In genomic region chr16:50804290-50804907, GRCh38 we compare ENCODE assay signal across 1 cellular context.
TF ChIP-seq lines count a peak whose summit lies in the region.

No MANE protein-coding gene starts in this region.

TF ChIP-seq in HepG2, 621 proteins besides CTCF, POLR2A, EP300 and RAD21 (continued from another document and continues in another):
- TF ChIP-seq ZSCAN5A (CRISPR knock-in tag; IDR thresholded peaks at IDR 0.05; ENCODE audit: borderline replicate concordance) (no peak; the same call in 1 of the 2 replicates), SP1 (IDR thresholded peaks at IDR 0.05) (no peak), SP1 (CRISPR knock-in tag; IDR thresholded peaks at IDR 0.05) (no peak), NFE2L1 (CRISPR knock-in tag; IDR thresholded peaks at IDR 0.05; ENCODE audit: borderline replicate concordance) (no peak), NONO (IDR thresholded peaks at IDR 0.05) (no peak), NONO (CRISPR knock-in tag; conservative IDR thresholded peaks at IDR 0.05) (0 out of 2 replicates have a peak, but pooled peaks have one; percentile 42), ZNF251 (CRISPR knock-in tag; IDR thresholded peaks at IDR 0.05) (no peak), ZNF513 (CRISPR knock-in tag; conservative IDR thresholded peaks at IDR 0.05) (no peak), ZNF737 (CRISPR knock-in tag; IDR thresholded peaks at IDR 0.05; ENCODE audit: borderline replicate concordance) (no peak), ZNF546 (CRISPR knock-in tag; conservative IDR thresholded peaks at IDR 0.05) (no peak), KDM3A (CRISPR knock-in tag; IDR thresholded peaks at IDR 0.05; ENCODE audit: low read depth) (no peak), ELF4 (CRISPR knock-in tag; IDR thresholded peaks at IDR 0.05; ENCODE audit: borderline replicate concordance) (no peak), ZNF280B (CRISPR knock-in tag; IDR thresholded peaks at IDR 0.05; ENCODE audit: borderline replicate concordance) (0 out of 2 replicates have a peak, but pooled peaks have one; percentile 57), SP4 (CRISPR knock-in tag; IDR thresholded peaks at IDR 0.05) (peak; percentile 69), KDM5B (CRISPR knock-in tag; IDR thresholded peaks at IDR 0.05; ENCODE audit: borderline replicate concordance) (no peak), SIN3B (IDR thresholded peaks at IDR 0.05; ENCODE audit: low read length) (no peak), JARID2 (CRISPR knock-in tag; IDR thresholded peaks at IDR 0.05; ENCODE audit: insufficient replicate concordance) (no peak), DNMT1 (CRISPR knock-in tag; IDR thresholded peaks at IDR 0.05) (no peak), TMF1 (CRISPR knock-in tag; IDR thresholded peaks at IDR 0.05; ENCODE audit: low read depth) (0 out of 2 replicates have a peak, but pooled peaks have one; percentile 51), ZNF180 (CRISPR knock-in tag; IDR thresholded peaks at IDR 0.05; ENCODE audit: borderline replicate concordance, low read depth) (no peak), ZNF501 (CRISPR knock-in tag; IDR thresholded peaks at IDR 0.05) (peak; percentile 82; the same call in 1 of the 2 replicates), RBM22 (optimal IDR thresholded peaks at IDR 0.05; ENCODE audit: low read length) (no peak), ZNF589 (CRISPR knock-in tag; conservative IDR thresholded peaks at IDR 0.05) (no peak), ARNT2 (CRISPR knock-in tag; IDR thresholded peaks at IDR 0.05; ENCODE audit: low read depth) (no peak), REPIN1 (CRISPR knock-in tag; IDR thresholded peaks at IDR 0.05; ENCODE audit: borderline replicate concordance, low read depth) (peak; percentile 83; the same call in 1 of the 2 replicates), RFXAP (CRISPR knock-in tag; IDR thresholded peaks at IDR 0.05; ENCODE audit: borderline replicate concordance) (peak; percentile 81; the same call in 1 of the 2 replicates), WIZ (CRISPR knock-in tag; IDR thresholded peaks at IDR 0.05) (peak; percentile 89; the same call in 1 of the 2 replicates), ZNF749 (CRISPR knock-in tag; IDR thresholded peaks at IDR 0.05; ENCODE audit: borderline replicate concordance) (no peak), KDM5A (IDR thresholded peaks at IDR 0.05; ENCODE audit: borderline replicate concordance, low read length) (no peak), HES4 (CRISPR knock-in tag; IDR thresholded peaks at IDR 0.05; ENCODE audit: borderline replicate concordance) (no peak), HOXA5 (CRISPR knock-in tag; IDR thresholded peaks at IDR 0.05) (no peak), YEATS2 (CRISPR knock-in tag; IDR thresholded peaks at IDR 0.05; ENCODE audit: borderline replicate concordance) (0 out of 2 replicates have a peak, but pooled peaks have one; percentile 41), ZNF841 (CRISPR knock-in tag; IDR thresholded peaks at IDR 0.05; ENCODE audit: borderline replicate concordance) (no peak), CEBPB (IDR thresholded peaks at IDR 0.05; ENCODE audit: borderline replicate concordance, low read depth, low read length) (no peak), ZBTB34 (CRISPR knock-in tag; IDR thresholded peaks at IDR 0.05) (peak; percentile 46; the same call in 1 of the 2 replicates), TAF15 (IDR thresholded peaks at IDR 0.05; ENCODE audit: low read depth, low read length, poor library complexity, severe bottlenecking) (no peak), ZNF441 (CRISPR knock-in tag; IDR thresholded peaks at IDR 0.05; ENCODE audit: borderline replicate concordance) (peak; percentile 67; the same call in 1 of the 2 replicates), PRMT3 (CRISPR knock-in tag; IDR thresholded peaks at IDR 0.05; ENCODE audit: borderline replicate concordance, low read depth) (no peak), ZBTB7A (CRISPR knock-in tag; IDR thresholded peaks at IDR 0.05) (no peak), ZNF547 (CRISPR knock-in tag; IDR thresholded peaks at IDR 0.05) (no peak)
- TF ChIP-seq, protein P1, sequence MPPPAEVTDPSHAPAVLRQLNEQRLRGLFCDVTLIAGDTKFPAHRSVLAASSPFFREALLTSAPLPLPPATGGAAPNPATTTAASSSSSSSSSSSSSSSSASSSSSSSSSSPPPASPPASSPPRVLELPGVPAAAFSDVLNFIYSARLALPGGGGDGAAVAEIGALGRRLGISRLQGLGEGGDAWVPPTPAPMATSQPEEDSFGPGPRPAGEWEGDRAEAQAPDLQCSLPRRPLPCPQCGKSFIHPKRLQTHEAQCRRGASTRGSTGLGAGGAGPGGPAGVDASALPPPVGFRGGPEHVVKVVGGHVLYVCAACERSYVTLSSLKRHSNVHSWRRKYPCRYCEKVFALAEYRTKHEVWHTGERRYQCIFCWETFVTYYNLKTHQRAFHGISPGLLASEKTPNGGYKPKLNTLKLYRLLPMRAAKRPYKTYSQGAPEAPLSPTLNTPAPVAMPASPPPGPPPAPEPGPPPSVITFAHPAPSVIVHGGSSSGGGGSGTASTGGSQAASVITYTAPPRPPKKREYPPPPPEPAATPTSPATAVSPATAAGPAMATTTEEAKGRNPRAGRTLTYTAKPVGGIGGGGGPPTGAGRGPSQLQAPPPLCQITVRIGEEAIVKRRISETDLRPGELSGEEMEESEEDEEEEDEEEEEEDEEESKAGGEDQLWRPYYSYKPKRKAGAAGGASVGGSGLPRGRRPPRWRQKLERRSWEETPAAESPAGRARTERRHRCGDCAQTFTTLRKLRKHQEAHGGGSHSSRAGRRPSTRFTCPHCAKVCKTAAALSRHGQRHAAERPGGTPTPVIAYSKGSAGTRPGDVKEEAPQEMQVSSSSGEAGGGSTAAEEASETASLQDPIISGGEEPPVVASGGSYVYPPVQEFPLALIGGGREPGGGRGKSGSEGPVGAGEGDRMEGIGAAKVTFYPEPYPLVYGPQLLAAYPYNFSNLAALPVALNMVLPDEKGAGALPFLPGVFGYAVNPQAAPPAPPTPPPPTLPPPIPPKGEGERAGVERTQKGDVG (CRISPR knock-in tag; IDR thresholded peaks at IDR 0.05; ENCODE audit: borderline replicate concordance): peak; percentile 98; the same call in 1 of the 2 replicates
- TF ChIP-seq, protein P2, sequence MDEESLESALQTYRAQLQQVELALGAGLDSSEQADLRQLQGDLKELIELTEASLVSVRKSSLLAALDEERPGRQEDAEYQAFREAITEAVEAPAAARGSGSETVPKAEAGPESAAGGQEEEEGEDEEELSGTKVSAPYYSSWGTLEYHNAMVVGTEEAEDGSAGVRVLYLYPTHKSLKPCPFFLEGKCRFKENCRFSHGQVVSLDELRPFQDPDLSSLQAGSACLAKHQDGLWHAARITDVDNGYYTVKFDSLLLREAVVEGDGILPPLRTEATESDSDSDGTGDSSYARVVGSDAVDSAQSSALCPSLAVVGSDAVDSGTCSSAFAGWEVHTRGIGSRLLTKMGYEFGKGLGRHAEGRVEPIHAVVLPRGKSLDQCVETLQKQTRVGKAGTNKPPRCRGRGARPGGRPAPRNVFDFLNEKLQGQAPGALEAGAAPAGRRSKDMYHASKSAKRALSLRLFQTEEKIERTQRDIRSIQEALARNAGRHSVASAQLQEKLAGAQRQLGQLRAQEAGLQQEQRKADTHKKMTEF (CRISPR knock-in tag; IDR thresholded peaks at IDR 0.05): peak; percentile 72; the same call in 1 of the 2 replicates
- TF ChIP-seq, protein P3, sequence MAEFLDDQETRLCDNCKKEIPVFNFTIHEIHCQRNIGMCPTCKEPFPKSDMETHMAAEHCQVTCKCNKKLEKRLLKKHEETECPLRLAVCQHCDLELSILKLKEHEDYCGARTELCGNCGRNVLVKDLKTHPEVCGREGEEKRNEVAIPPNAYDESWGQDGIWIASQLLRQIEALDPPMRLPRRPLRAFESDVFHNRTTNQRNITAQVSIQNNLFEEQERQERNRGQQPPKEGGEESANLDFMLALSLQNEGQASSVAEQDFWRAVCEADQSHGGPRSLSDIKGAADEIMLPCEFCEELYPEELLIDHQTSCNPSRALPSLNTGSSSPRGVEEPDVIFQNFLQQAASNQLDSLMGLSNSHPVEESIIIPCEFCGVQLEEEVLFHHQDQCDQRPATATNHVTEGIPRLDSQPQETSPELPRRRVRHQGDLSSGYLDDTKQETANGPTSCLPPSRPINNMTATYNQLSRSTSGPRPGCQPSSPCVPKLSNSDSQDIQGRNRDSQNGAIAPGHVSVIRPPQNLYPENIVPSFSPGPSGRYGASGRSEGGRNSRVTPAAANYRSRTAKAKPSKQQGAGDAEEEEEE (CRISPR knock-in tag; IDR thresholded peaks at IDR 0.05; ENCODE audit: borderline replicate concordance): peak; percentile 65; the same call in 1 of the 2 replicates
- TF ChIP-seq, protein P4, sequence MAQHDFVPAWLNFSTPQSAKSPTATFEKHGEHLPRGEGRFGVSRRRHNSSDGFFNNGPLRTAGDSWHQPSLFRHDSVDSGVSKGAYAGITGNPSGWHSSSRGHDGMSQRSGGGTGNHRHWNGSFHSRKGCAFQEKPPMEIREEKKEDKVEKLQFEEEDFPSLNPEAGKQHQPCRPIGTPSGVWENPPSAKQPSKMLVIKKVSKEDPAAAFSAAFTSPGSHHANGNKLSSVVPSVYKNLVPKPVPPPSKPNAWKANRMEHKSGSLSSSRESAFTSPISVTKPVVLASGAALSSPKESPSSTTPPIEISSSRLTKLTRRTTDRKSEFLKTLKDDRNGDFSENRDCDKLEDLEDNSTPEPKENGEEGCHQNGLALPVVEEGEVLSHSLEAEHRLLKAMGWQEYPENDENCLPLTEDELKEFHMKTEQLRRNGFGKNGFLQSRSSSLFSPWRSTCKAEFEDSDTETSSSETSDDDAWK (CRISPR knock-in tag; IDR thresholded peaks at IDR 0.05): no peak
- TF ChIP-seq, protein P5, sequence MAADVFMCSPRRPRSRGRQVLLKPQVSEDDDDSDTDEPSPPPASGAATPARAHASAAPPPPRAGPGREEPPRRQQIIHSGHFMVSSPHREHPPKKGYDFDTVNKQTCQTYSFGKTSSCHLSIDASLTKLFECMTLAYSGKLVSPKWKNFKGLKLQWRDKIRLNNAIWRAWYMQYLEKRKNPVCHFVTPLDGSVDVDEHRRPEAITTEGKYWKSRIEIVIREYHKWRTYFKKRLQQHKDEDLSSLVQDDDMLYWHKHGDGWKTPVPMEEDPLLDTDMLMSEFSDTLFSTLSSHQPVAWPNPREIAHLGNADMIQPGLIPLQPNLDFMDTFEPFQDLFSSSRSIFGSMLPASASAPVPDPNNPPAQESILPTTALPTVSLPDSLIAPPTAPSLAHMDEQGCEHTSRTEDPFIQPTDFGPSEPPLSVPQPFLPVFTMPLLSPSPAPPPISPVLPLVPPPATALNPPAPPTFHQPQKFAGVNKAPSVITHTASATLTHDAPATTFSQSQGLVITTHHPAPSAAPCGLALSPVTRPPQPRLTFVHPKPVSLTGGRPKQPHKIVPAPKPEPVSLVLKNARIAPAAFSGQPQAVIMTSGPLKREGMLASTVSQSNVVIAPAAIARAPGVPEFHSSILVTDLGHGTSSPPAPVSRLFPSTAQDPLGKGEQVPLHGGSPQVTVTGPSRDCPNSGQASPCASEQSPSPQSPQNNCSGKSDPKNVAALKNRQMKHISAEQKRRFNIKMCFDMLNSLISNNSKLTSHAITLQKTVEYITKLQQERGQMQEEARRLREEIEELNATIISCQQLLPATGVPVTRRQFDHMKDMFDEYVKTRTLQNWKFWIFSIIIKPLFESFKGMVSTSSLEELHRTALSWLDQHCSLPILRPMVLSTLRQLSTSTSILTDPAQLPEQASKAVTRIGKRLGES (CRISPR knock-in tag; IDR thresholded peaks at IDR 0.05; ENCODE audit: borderline replicate concordance): no peak
- TF ChIP-seq, protein P6, sequence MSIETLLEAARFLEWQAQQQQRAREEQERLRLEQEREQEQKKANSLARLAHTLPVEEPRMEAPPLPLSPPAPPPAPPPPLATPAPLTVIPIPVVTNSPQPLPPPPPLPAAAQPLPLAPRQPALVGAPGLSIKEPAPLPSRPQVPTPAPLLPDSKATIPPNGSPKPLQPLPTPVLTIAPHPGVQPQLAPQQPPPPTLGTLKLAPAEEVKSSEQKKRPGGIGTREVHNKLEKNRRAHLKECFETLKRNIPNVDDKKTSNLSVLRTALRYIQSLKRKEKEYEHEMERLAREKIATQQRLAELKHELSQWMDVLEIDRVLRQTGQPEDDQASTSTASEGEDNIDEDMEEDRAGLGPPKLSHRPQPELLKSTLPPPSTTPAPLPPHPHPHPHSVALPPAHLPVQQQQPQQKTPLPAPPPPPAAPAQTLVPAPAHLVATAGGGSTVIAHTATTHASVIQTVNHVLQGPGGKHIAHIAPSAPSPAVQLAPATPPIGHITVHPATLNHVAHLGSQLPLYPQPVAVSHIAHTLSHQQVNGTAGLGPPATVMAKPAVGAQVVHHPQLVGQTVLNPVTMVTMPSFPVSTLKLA (IDR thresholded peaks at IDR 0.05): no peak
